In genomic region chr16:28277537-28278388, GRCh38 we compare ENCODE assay signal across 8 cellular contexts.
A peak's percentile ranks its signal among the peaks of the same experiment; 100 is the strongest.
DNase-seq lines count a peak whose midpoint lies in the region; ATAC-seq lines count a peak whose summit lies in the region.

No MANE protein-coding gene starts in this region.

- H3K27me3 Mint-ChIP-seq in memory B cell = peaks cover 24% of the 10 kb centered on the region

- no peaks in the 10 kb centered on the region for H3K36me3 Mint-ChIP-seq in memory B cell

- peak; percentile 95 for ATAC-seq in memory B cell (ENCODE audit: low read depth)
- no peak for ATAC-seq in GM19452 (IDR thresholded peaks at IDR 0.05; ENCODE audit: unreplicated experiment)

- H3K9me3 Mint-ChIP-seq in memory B cell = no peaks in the 10 kb centered on the region

- peak overlapping the region; percentile 41 for H3K27ac Mint-ChIP-seq in memory B cell

- peak; percentile 59 for DNase-seq in COLO829 (ENCODE audit: low spot score)
- DNase-seq in HK-2 (ENCODE audit: unreplicated experiment) = peak; percentile 95
- peak; percentile 48 for DNase-seq in NCI-H82 treated with DMSO at 0.1 percent for 48 hours (lab: John Stamatoyannopoulos, UW; ENCODE audit: unreplicated experiment)
- DNase-seq in activated CD8-positive, alpha-beta memory T cell treated with anti-CD3 and anti-CD28 coated beads for 1 hour (ENCODE audit: extremely low read depth in 1 of 2, low read depth in 1 of 2) = peak; percentile 67 to 78
- peak; percentile 73 for DNase-seq in effector CD8-positive, alpha-beta T cell (lab: John Stamatoyannopoulos, UW)
- DNase-seq in memory B cell (ENCODE audit: low spot score in 2 of 2) = peak; percentile 84 to 92
- peak; percentile 72 to 75 (median 74) for DNase-seq in stimulated activated CD4-positive, alpha-beta T cell treated with anti-CD3 and anti-CD28 coated beads, TNF-alpha, amount 100 ng/mL, for 4 hours (ENCODE audit: low read depth in 3 of 3)

- peak overlapping the region; percentile 41 for H3K4me3 Mint-ChIP-seq in memory B cell

- H3K4me1 Mint-ChIP-seq in memory B cell = peaks cover 14% of the 10 kb centered on the region
